ENCODE assay signal across 1 cellular context in the genomic region with DNA sequence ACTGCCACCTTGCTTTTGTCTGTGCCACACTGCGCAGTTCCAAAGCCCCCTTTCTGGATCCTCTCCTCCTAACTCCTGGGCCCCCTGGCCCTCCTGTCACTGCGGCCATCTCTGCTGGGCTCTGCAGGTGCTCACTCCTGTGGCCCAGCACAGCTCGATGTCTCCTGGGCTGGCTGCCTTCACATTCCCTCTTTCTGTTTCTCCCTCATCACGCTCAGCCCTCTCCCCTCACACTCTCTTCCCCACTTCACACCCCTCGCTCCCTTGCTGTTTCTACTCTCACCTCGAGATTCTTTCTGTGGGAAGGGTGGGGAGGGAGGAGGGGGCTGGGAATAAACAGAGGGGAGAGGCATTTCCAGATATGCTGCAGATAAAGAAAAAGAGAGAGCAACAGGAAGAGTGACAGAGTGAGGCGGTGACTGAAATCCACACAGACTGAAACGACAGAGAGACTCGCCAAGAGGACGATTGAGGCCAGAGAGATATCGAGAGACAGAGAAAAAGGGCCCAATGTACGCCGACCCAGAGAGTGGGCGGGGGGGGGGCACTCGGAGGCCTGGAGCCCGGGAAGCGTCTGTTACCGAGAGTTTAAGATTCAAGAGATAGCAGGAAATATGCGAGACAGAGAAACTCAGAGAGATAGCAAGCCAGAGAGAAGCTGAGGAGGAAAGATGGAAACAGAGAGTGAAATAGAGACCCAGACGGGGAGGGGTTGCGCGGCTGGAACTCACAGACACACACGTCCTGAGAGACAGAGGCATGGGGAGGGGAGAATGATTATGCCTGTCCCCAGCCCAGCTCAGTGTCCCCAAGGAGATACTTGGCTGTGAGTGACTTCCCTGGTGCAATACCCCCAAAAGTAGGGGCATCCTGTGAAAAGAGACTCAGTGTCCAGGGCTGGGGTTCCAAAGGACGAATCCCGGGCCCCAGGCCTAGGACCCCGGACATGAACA.
TF ChIP-seq lines count a peak whose summit lies in the region.

No MANE protein-coding gene starts in this region.

TF ChIP-seq in K562, 482 proteins besides CTCF, POLR2A, EP300 and RAD21 (continued from another document):
- TF ChIP-seq, protein P1, sequence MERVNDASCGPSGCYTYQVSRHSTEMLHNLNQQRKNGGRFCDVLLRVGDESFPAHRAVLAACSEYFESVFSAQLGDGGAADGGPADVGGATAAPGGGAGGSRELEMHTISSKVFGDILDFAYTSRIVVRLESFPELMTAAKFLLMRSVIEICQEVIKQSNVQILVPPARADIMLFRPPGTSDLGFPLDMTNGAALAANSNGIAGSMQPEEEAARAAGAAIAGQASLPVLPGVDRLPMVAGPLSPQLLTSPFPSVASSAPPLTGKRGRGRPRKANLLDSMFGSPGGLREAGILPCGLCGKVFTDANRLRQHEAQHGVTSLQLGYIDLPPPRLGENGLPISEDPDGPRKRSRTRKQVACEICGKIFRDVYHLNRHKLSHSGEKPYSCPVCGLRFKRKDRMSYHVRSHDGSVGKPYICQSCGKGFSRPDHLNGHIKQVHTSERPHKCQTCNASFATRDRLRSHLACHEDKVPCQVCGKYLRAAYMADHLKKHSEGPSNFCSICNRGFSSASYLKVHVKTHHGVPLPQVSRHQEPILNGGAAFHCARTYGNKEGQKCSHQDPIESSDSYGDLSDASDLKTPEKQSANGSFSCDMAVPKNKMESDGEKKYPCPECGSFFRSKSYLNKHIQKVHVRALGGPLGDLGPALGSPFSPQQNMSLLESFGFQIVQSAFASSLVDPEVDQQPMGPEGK (CRISPR knock-in tag; IDR thresholded peaks at IDR 0.05; ENCODE audit: borderline replicate concordance), result no peak
- TF ChIP-seq FOXM1 (IDR thresholded peaks at IDR 0.05; ENCODE audit: low read depth) (no peak), FOXM1 (CRISPR knock-in tag; IDR thresholded peaks at IDR 0.05; ENCODE audit: low read depth) (no peak), ZNF134 (CRISPR knock-in tag; conservative IDR thresholded peaks at IDR 0.05) (no peak), FOXJ3 (CRISPR knock-in tag; IDR thresholded peaks at IDR 0.05) (no peak), BDP1 (IDR thresholded peaks at IDR 0.05; ENCODE audit: insufficient read depth, insufficient read length) (no peak), NR1H2 (CRISPR knock-in tag; IDR thresholded peaks at IDR 0.05) (no peak), USF1 (CRISPR knock-in tag; IDR thresholded peaks at IDR 0.05) (no peak), RBM15 (IDR thresholded peaks at IDR 0.05; ENCODE audit: insufficient read depth, low read length) (no peak), SMAD4 (CRISPR knock-in tag; conservative IDR thresholded peaks at IDR 0.05) (peak; percentile 43; the same call in 1 of the 2 replicates), SMARCB1 (IDR thresholded peaks at IDR 0.05; ENCODE audit: insufficient read length, low read depth) (no peak), MAFF (IDR thresholded peaks at IDR 0.05; ENCODE audit: low read length) (no peak), ETV1 (tag; conservative IDR thresholded peaks at IDR 0.05; ENCODE audit: low read depth) (no peak)
- TF ChIP-seq, protein P2, sequence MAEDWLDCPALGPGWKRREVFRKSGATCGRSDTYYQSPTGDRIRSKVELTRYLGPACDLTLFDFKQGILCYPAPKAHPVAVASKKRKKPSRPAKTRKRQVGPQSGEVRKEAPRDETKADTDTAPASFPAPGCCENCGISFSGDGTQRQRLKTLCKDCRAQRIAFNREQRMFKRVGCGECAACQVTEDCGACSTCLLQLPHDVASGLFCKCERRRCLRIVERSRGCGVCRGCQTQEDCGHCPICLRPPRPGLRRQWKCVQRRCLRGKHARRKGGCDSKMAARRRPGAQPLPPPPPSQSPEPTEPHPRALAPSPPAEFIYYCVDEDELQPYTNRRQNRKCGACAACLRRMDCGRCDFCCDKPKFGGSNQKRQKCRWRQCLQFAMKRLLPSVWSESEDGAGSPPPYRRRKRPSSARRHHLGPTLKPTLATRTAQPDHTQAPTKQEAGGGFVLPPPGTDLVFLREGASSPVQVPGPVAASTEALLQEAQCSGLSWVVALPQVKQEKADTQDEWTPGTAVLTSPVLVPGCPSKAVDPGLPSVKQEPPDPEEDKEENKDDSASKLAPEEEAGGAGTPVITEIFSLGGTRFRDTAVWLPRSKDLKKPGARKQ (CRISPR knock-in tag; IDR thresholded peaks at IDR 0.05), result no peak
- TF ChIP-seq, protein P3, sequence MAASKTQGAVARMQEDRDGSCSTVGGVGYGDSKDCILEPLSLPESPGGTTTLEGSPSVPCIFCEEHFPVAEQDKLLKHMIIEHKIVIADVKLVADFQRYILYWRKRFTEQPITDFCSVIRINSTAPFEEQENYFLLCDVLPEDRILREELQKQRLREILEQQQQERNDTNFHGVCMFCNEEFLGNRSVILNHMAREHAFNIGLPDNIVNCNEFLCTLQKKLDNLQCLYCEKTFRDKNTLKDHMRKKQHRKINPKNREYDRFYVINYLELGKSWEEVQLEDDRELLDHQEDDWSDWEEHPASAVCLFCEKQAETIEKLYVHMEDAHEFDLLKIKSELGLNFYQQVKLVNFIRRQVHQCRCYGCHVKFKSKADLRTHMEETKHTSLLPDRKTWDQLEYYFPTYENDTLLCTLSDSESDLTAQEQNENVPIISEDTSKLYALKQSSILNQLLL (CRISPR knock-in tag; IDR thresholded peaks at IDR 0.05; ENCODE audit: borderline replicate concordance), result no peak
- TF ChIP-seq, protein P4, sequence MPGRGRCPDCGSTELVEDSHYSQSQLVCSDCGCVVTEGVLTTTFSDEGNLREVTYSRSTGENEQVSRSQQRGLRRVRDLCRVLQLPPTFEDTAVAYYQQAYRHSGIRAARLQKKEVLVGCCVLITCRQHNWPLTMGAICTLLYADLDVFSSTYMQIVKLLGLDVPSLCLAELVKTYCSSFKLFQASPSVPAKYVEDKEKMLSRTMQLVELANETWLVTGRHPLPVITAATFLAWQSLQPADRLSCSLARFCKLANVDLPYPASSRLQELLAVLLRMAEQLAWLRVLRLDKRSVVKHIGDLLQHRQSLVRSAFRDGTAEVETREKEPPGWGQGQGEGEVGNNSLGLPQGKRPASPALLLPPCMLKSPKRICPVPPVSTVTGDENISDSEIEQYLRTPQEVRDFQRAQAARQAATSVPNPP (IDR thresholded peaks at IDR 0.05; ENCODE audit: borderline replicate concordance, insufficient read depth, insufficient read length), result no peak
